In the genomic region with DNA sequence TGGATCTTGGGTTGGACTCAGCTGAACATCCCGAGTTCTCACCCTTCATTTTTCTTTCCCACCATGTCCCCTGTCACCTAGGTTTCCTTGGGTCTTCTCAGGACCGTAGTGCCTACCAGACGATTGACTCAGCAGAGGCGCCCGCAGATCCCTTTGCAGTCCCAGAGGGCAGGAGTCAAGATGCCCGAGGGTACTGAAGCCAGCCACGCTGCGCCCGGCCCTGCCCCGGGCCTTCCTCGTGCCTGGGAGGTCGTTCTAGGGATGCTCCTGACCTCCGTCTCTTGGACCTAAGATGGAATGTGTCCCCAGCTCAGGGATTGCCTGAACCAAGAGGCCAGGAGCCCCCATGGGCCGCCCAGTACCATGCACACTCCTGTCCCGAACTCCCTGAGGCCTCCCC, we compare ENCODE assay signal across 32 cellular contexts.
"Had no signal": no experiment of that assay in that cellular context is flagged by ENCODE, and none has a peak within 500 bp of the region (broad histone marks: within the 10 kb centered on the region; RNA-seq: fewer than 3 reads in every experiment).

No MANE protein-coding gene starts in this region.

- H3K9me3 Mint-ChIP-seq: activated B cell treated with CpG ODN at 0.5 μM for 24 hours; activated CD4-positive, alpha-beta memory T cell treated with anti-CD3 and anti-CD28 coated beads for 36 hours; activated naive CD4-positive, alpha-beta T cell treated with anti-CD3 and anti-CD28 coated beads, Interleukin-2, amount 10 ng/mL, durations not matched to agents 7 days and 5 days; activated naive CD4-positive, alpha-beta T cell treated with anti-CD3 and anti-CD28 coated beads, Interleukin-2, amount 50 U/mL, for 72 hours; activated naive CD8-positive, alpha-beta T cell treated with anti-CD3 and anti-CD28 coated beads, Interleukin-2, amount 10 ng/mL, durations not matched to agents 7 days and 5 days; activated T-cell treated with anti-CD3 and anti-CD28 coated beads, Interleukin-2, amount 50 U/mL, for 72 hours; brain; endodermal cell; T-helper 2 cell treated with Interferon-gamma antibody and Interleukin-4, amounts not matched to agents 5 μg/mL and 100 μg/mL, for 36 hours had no signal

- H3K36me3 Mint-ChIP-seq: activated naive CD4-positive, alpha-beta T cell treated with anti-CD3 and anti-CD28 coated beads, Interleukin-2, amount 50 U/mL, for 72 hours; brain had no signal

- H3K27me3 Mint-ChIP-seq: activated B cell treated with CpG ODN at 0.5 μM for 24 hours; activated CD4-positive, alpha-beta memory T cell treated with anti-CD3 and anti-CD28 coated beads for 36 hours; activated CD8-positive, alpha-beta memory T cell treated with anti-CD3 and anti-CD28 coated beads, Interleukin-2, amount 10 ng/mL, durations not matched to agents 7 days and 5 days; activated naive CD8-positive, alpha-beta T cell treated with anti-CD3 and anti-CD28 coated beads, Interleukin-2, amount 10 ng/mL, durations not matched to agents 7 days and 5 days had no signal

- H3K4me1 ChIP-seq: ascending aorta, breast epithelium, colonic mucosa, foreskin keratinocyte, gastrocnemius medialis had no signal

- H3K27me3 ChIP-seq: ascending aorta, breast epithelium, cardiac muscle cell, colonic mucosa, foreskin keratinocyte, gastrocnemius medialis, heart right ventricle had no signal

- H3K9me3 ChIP-seq: ascending aorta, breast epithelium, colonic mucosa, esophagus muscularis mucosa, gastrocnemius medialis, heart right ventricle had no signal

- H3K36me3 ChIP-seq: breast epithelium, colonic mucosa had no signal

- H3K4me3 Mint-ChIP-seq: activated B cell treated with CpG ODN at 0.5 μM for 24 hours; activated CD4-positive, alpha-beta memory T cell treated with anti-CD3 and anti-CD28 coated beads for 36 hours; activated CD8-positive, alpha-beta memory T cell treated with anti-CD3 and anti-CD28 coated beads, Interleukin-2, amount 10 ng/mL, durations not matched to agents 7 days and 5 days; activated CD8-positive, alpha-beta T cell treated with anti-CD3 and anti-CD28 coated beads, Interleukin-2, amount 10 ng/mL, durations not matched to agents 7 days and 5 days; activated naive CD4-positive, alpha-beta T cell treated with anti-CD3 and anti-CD28 coated beads, Interleukin-2, amount 10 ng/mL, durations not matched to agents 7 days and 5 days; activated naive CD8-positive, alpha-beta T cell treated with anti-CD3 and anti-CD28 coated beads, Interleukin-2, amount 10 ng/mL, durations not matched to agents 7 days and 5 days; activated T-cell treated with anti-CD3 and anti-CD28 coated beads, Interleukin-2, amount 50 U/mL, for 72 hours; brain; endodermal cell; T-helper 17 cell; T-helper 2 cell treated with Interferon-gamma antibody and Interleukin-4, amounts not matched to agents 5 μg/mL and 100 μg/mL, for 36 hours had no signal

- H3K27ac Mint-ChIP-seq: activated B cell treated with CpG ODN at 0.5 μM for 24 hours; activated CD4-positive, alpha-beta memory T cell treated with anti-CD3 and anti-CD28 coated beads for 36 hours; activated CD8-positive, alpha-beta memory T cell treated with anti-CD3 and anti-CD28 coated beads, Interleukin-2, amount 10 ng/mL, durations not matched to agents 7 days and 5 days; activated CD8-positive, alpha-beta T cell treated with anti-CD3 and anti-CD28 coated beads, Interleukin-2, amount 10 ng/mL, durations not matched to agents 7 days and 5 days; activated naive CD4-positive, alpha-beta T cell treated with anti-CD3 and anti-CD28 coated beads, Interleukin-2, amount 10 ng/mL, durations not matched to agents 7 days and 5 days; activated naive CD8-positive, alpha-beta T cell treated with anti-CD3 and anti-CD28 coated beads, Interleukin-2, amount 10 ng/mL, durations not matched to agents 7 days and 5 days; activated T-cell treated with anti-CD3 and anti-CD28 coated beads, Interleukin-2, amount 50 U/mL, for 72 hours; brain; endodermal cell; T-helper 17 cell; T-helper 2 cell treated with Interferon-gamma antibody and Interleukin-4, amounts not matched to agents 5 μg/mL and 100 μg/mL, for 36 hours had no signal

- H3K27ac ChIP-seq: ascending aorta, breast epithelium, cardiac muscle cell, colonic mucosa, esophagus muscularis mucosa, foreskin keratinocyte, gastrocnemius medialis, heart right ventricle, WERI-Rb-1 had no signal

- DNase-seq: activated B cell treated with CpG ODN at 0.5 μM for 24 hours; activated CD4-positive, alpha-beta memory T cell treated with anti-CD3 and anti-CD28 coated beads for 36 hours; activated CD4-positive, alpha-beta T cell treated with anti-CD3 and anti-CD28 coated beads for 48 hours; activated CD8-positive, alpha-beta memory T cell treated with anti-CD3 and anti-CD28 coated beads, Interleukin-2, amount 10 ng/mL, durations not matched to agents 7 days and 5 days; activated CD8-positive, alpha-beta memory T cell treated with anti-CD3 and anti-CD28 coated beads, Interleukin-2, amount 50 U/mL, for 4 hours; activated CD8-positive, alpha-beta T cell treated with anti-CD3 and anti-CD28 coated beads, Interleukin-2, amount 10 ng/mL, durations not matched to agents 7 days and 5 days; activated gamma-delta T cell; activated naive CD4-positive, alpha-beta T cell; activated naive CD4-positive, alpha-beta T cell treated with anti-CD3 and anti-CD28 coated beads, Interleukin-2, amount 10 ng/mL, durations not matched to agents 7 days and 5 days; activated naive CD8-positive, alpha-beta T cell treated with anti-CD3 and anti-CD28 coated beads, Interleukin-2, amount 10 ng/mL, durations not matched to agents 7 days and 5 days; activated T-cell treated with anti-CD3 and anti-CD28 coated beads, Interleukin-2, amount 50 U/mL, for 1 hour; activated T-cell treated with anti-CD3 and anti-CD28 coated beads, Interleukin-2, amount 50 U/mL, for 72 hours; central memory CD4-positive, alpha-beta T cell; cerebellar nuclear complex; colonic mucosa; effector CD8-positive, alpha-beta T cell; endodermal cell; foreskin keratinocyte; gastrocnemius medialis; heart right ventricle; T-helper 1 cell; T-helper 17 cell; T1000; WERI-Rb-1 had no signal

- H3K4me3 ChIP-seq: ascending aorta, breast epithelium, cardiac muscle cell, colonic mucosa, esophagus muscularis mucosa, gastrocnemius medialis, heart right ventricle had no signal

- ATAC-seq: activated CD4-positive, CD25-positive, alpha-beta regulatory T cell treated with anti-CD3 and anti-CD28 coated beads, Interleukin-2, amount 50 U/mL, for 24 hours; activated CD8-positive, alpha-beta memory T cell treated with anti-CD3 and anti-CD28 coated beads, Interleukin-2, amount 10 ng/mL, durations not matched to agents 7 days and 5 days; gastrocnemius medialis; T-helper 17 cell had no signal
